13 cellular contexts compared by ENCODE assay signal in the genomic region with DNA sequence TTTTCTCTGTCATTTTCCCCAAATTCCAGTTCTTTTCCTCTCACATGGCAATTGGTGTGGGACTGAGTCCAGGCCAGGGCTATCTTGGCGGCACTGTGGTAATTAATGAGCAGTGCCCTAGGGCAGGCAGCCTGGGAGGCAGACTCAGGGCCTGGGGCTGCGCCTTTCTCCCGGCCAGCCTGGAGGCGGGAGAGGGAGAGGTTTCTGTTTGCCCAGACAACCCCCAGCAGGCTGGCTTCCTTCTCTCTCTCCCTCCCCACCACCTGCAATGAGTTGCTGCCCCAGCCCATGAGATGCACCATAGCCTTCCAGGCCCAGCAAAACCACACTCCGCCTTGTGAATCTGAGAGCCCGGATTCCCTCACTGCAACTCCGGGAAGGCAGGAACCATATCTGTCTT. TPM values are rescaled to one million over a fixed set of nuclear protein-coding genes. Genes with fewer than 3 reads are reported as not detected.
DNase-seq lines count a peak whose midpoint lies in the region; ATAC-seq, FAIRE-seq and TF ChIP-seq lines count a peak whose summit lies in the region.
"Had no signal": no experiment of that assay in that cellular context is flagged by ENCODE, and none has a peak within 500 bp of the region (broad histone marks: within the 10 kb centered on the region; RNA-seq: fewer than 3 reads in every experiment).

No MANE protein-coding gene starts in this region.

- H3K36me3 ChIP-seq in naive thymus-derived CD4-positive, alpha-beta T cell (ENCODE audit: control insufficient read depth in 2 of 3, insufficient read depth in 3 of 3, low read length in 3 of 3) = no peaks in the 10 kb centered on the region
- H3K36me3 ChIP-seq in SJCRH30 (no peaks in the 10 kb centered on the region), tibial artery (no peaks in the 10 kb centered on the region)
- H3K36me3 ChIP-seq: gastroesophageal sphincter, transverse colon had no signal

- no peak for ATAC-seq in CD4-positive, alpha-beta T cell (ENCODE audit: poor library complexity)
- ATAC-seq in naive thymus-derived CD4-positive, alpha-beta T cell = no peak
- ATAC-seq: gastroesophageal sphincter had no signal

- peak overlapping the region; percentile 97 for H3K27ac Mint-ChIP-seq in CD4-positive, alpha-beta T cell
- H3K27ac Mint-ChIP-seq in activated T-helper 1 cell treated with anti-CD3 and anti-CD28 coated beads, Interleukin-12 subunit alpha, Interleukin-12 subunit beta, Interleukin-2, Interleukin-4 antibody, amounts not matched to agents 30 ng/mL and 10 ng/mL and 1 ng/mL, durations not matched to agents 14 hours and 24 hours and 36 hours = peak overlapping the region; percentile 92
- H3K27ac Mint-ChIP-seq in naive thymus-derived CD4-positive, alpha-beta T cell = peak overlapping the region; percentile 92 to 99 (median 97)
- H3K27ac Mint-ChIP-seq: nephron had no signal

- H3K4me1 Mint-ChIP-seq in CD4-positive, alpha-beta T cell (ENCODE audit: low read depth) = peaks cover 87% of the 10 kb centered on the region
- peaks cover 57% of the 10 kb centered on the region for H3K4me1 Mint-ChIP-seq in activated T-helper 1 cell treated with anti-CD3 and anti-CD28 coated beads, Interleukin-12 subunit alpha, Interleukin-12 subunit beta, Interleukin-2, Interleukin-4 antibody, amounts not matched to agents 30 ng/mL and 10 ng/mL and 1 ng/mL, durations not matched to agents 14 hours and 24 hours and 36 hours (ENCODE audit: low read depth)
- peaks cover 59 to 96% (median 93%) of the 10 kb centered on the region in 7 donors for H3K4me1 Mint-ChIP-seq in naive thymus-derived CD4-positive, alpha-beta T cell

- peak overlapping the region; percentile 55 for H3K4me3 ChIP-seq in naive thymus-derived CD4-positive, alpha-beta T cell (ENCODE audit: low read length)
- H3K4me3 ChIP-seq in SJCRH30 (no peak overlapping the region), tibial artery (no peak overlapping the region)
- H3K4me3 ChIP-seq: gastroesophageal sphincter, transverse colon had no signal

- no peak for TF ChIP-seq POLR2A in GM12892 (IDR thresholded peaks at IDR 0.05; ENCODE audit: low read depth, low read length)

- no peak for TF ChIP-seq CTCF in CD4-positive, alpha-beta T cell (IDR thresholded peaks at IDR 0.05)
- TF ChIP-seq CTCF in tibial artery (IDR thresholded peaks at IDR 0.05) = no peak

- CTCF ChIA-PET in CD4-positive, alpha-beta T cell (lab: Charles Lee) = interaction anchor here (6.6 kb wide), 1 partner anchor 11 kb away, joined by 101 read pairs; the partner anchor contains the start of gene CCDC167
- CTCF ChIA-PET in naive thymus-derived CD4-positive, alpha-beta T cell (lab: Charles Lee) = interaction anchor here (3.2 to 3.9 kb wide), 2 partner anchors 23 to 29 kb away, joined by 15 to 20 read pairs; no protein-coding TSS in a partner anchor

- H3K4me3 Mint-ChIP-seq in CD4-positive, alpha-beta T cell = peak overlapping the region; percentile 83
- H3K4me3 Mint-ChIP-seq in activated T-helper 1 cell treated with anti-CD3 and anti-CD28 coated beads, Interleukin-12 subunit alpha, Interleukin-12 subunit beta, Interleukin-2, Interleukin-4 antibody, amounts not matched to agents 30 ng/mL and 10 ng/mL and 1 ng/mL, durations not matched to agents 14 hours and 24 hours and 36 hours = peak overlapping the region; percentile 67
- peak overlapping the region; percentile 75 to 93 (median 84) for H3K4me3 Mint-ChIP-seq in naive thymus-derived CD4-positive, alpha-beta T cell

- no peaks in the 10 kb centered on the region for H3K27me3 ChIP-seq in CD4-positive, alpha-beta T cell (ENCODE audit: control insufficient read depth, insufficient read depth, low read length)
- H3K27me3 ChIP-seq in naive thymus-derived CD4-positive, alpha-beta T cell (ENCODE audit: control insufficient read depth in 2 of 2, insufficient read depth in 2 of 2, low read length in 2 of 2) = no peaks in the 10 kb centered on the region
- H3K27me3 ChIP-seq in SJCRH30 (peaks cover 23% of the 10 kb centered on the region), tibial artery (peaks cover 0 to 47% of the 10 kb centered on the region in 2 donors)

- intact Hi-C loops in CD4-positive, alpha-beta T cell (cut with DNase I, micrococcal nuclease) = loop anchor here (5.0 kb wide), 5 partner anchors 33 to 1788 kb away; no protein-coding TSS in a partner anchor
- intact Hi-C loops in activated T-helper 1 cell treated with anti-CD3 and anti-CD28 coated beads, Interleukin-12 subunit alpha, Interleukin-12 subunit beta, Interleukin-2, Interleukin-4 antibody, amounts not matched to agents 30 ng/mL and 10 ng/mL and 1 ng/mL, durations not matched to agents 14 hours and 24 hours and 36 hours (cut with micrococcal nuclease) = loop anchor here (1.0 kb wide), 1 partner anchor 82 kb away; the partner anchor contains the start of gene CMTR1
- intact Hi-C loops in naive thymus-derived CD4-positive, alpha-beta T cell (cut with micrococcal nuclease) = loop anchor here in 1 of 2 donors (5.0 to 10.0 kb wide), 2 partner anchors 343 to 1070 kb away; partner anchors contain the start of genes KCTD20, PIM1 and PXT1
- intact Hi-C loops in tibial artery (cut with DNase I; ENCODE audit: low total_unique reads) = no loop called here

- H3K9me3 Mint-ChIP-seq in CD4-positive, alpha-beta T cell = no peaks in the 10 kb centered on the region
- no peaks in the 10 kb centered on the region for H3K9me3 Mint-ChIP-seq in activated T-helper 1 cell treated with anti-CD3 and anti-CD28 coated beads, Interleukin-12 subunit alpha, Interleukin-12 subunit beta, Interleukin-2, Interleukin-4 antibody, amounts not matched to agents 30 ng/mL and 10 ng/mL and 1 ng/mL, durations not matched to agents 14 hours and 24 hours and 36 hours
- H3K9me3 Mint-ChIP-seq in naive thymus-derived CD4-positive, alpha-beta T cell = peaks cover 0 to under 1% (median 0%) of the 10 kb centered on the region in 11 donors
- H3K9me3 Mint-ChIP-seq: nephron had no signal

- H3K27me3 Mint-ChIP-seq in CD4-positive, alpha-beta T cell = no peaks in the 10 kb centered on the region
- peaks cover 9% of the 10 kb centered on the region for H3K27me3 Mint-ChIP-seq in activated T-helper 1 cell treated with anti-CD3 and anti-CD28 coated beads, Interleukin-12 subunit alpha, Interleukin-12 subunit beta, Interleukin-2, Interleukin-4 antibody, amounts not matched to agents 30 ng/mL and 10 ng/mL and 1 ng/mL, durations not matched to agents 14 hours and 24 hours and 36 hours (ENCODE audit: insufficient read depth)
- H3K27me3 Mint-ChIP-seq in naive thymus-derived CD4-positive, alpha-beta T cell = no peaks in the 10 kb centered on the region

- H3K27ac ChIP-seq in CD4-positive, alpha-beta T cell (ENCODE audit: low read depth, low read length) = peak overlapping the region; percentile 100
- peak overlapping the region; percentile 97 for H3K27ac ChIP-seq in naive thymus-derived CD4-positive, alpha-beta T cell (ENCODE audit: low read depth, low read length)
- H3K27ac ChIP-seq in SJCRH30 (no peak overlapping the region), tibial artery (no peak overlapping the region)

- POLR2A ChIA-PET in CD4-positive, alpha-beta T cell (lab: Charles Lee) = interaction anchor here (7.2 kb wide), 1 partner anchor 11 kb away, joined by 330 read pairs; the partner anchor contains the start of gene CCDC167
- POLR2A ChIA-PET in naive thymus-derived CD4-positive, alpha-beta T cell (lab: Charles Lee) = interaction anchor here (0.6 to 12.3 kb wide), 4 partner anchors 10 to 116 kb away, joined by 3 to 376 read pairs (median 8); partner anchors contain the start of genes CCDC167 and CMTR1

- DNase-seq in CD4-positive, alpha-beta T cell = peak in 1 of 10 experiments; percentile 31
- DNase-seq in GM12892 (ENCODE audit: insufficient read length) (no peak), SJCRH30 (no peak), NCI-H1930 (lab: John Stamatoyannopoulos, UW) (no peak), tibial artery (no peak), SKM-1 (lab: John Stamatoyannopoulos, UW; ENCODE audit: unreplicated experiment) (no peak)
- no peak for DNase-seq in activated T-helper 1 cell treated with anti-CD3 and anti-CD28 coated beads, Interleukin-12 subunit alpha, Interleukin-12 subunit beta, Interleukin-2, Interleukin-4 antibody, amounts not matched to agents 30 ng/mL and 10 ng/mL and 1 ng/mL, durations not matched to agents 14 hours and 24 hours and 36 hours (ENCODE audit: low spot score)
- DNase-seq in naive thymus-derived CD4-positive, alpha-beta T cell = no peak
- DNase-seq: aorta, kidney glomerular epithelial cell, transverse colon had no signal

- H3K4me1 ChIP-seq in naive thymus-derived CD4-positive, alpha-beta T cell (ENCODE audit: control insufficient read depth in 2 of 2, insufficient read depth in 2 of 2, low read length in 2 of 2) = peaks cover 73 to 81% of the 10 kb centered on the region in 2 donors
- H3K4me1 ChIP-seq in SJCRH30 (peaks cover 27% of the 10 kb centered on the region), tibial artery (peaks cover 0 to 16% (median 0%) of the 10 kb centered on the region in 4 donors)

- H3K36me3 Mint-ChIP-seq in CD4-positive, alpha-beta T cell (ENCODE audit: low read depth) = peaks cover 20% of the 10 kb centered on the region
- H3K36me3 Mint-ChIP-seq in activated T-helper 1 cell treated with anti-CD3 and anti-CD28 coated beads, Interleukin-12 subunit alpha, Interleukin-12 subunit beta, Interleukin-2, Interleukin-4 antibody, amounts not matched to agents 30 ng/mL and 10 ng/mL and 1 ng/mL, durations not matched to agents 14 hours and 24 hours and 36 hours (ENCODE audit: low read depth) = no peaks in the 10 kb centered on the region
- H3K36me3 Mint-ChIP-seq in naive thymus-derived CD4-positive, alpha-beta T cell = peaks cover 0 to 6% (median 0%) of the 10 kb centered on the region in 5 donors

- FAIRE-seq in GM12892 (lab: Jason Lieb, UNC) = peak; percentile 14

- H3K9me3 ChIP-seq in CD4-positive, alpha-beta T cell (ENCODE audit: control insufficient read depth, low read length) = no peaks in the 10 kb centered on the region
- H3K9me3 ChIP-seq in naive thymus-derived CD4-positive, alpha-beta T cell (ENCODE audit: control insufficient read depth in 2 of 3, low read length in 3 of 3) = no peaks in the 10 kb centered on the region
- no peaks in the 10 kb centered on the region for H3K9me3 ChIP-seq in SJCRH30 (replicated peaks)
- H3K9me3 ChIP-seq in tibial artery = no peaks in the 10 kb centered on the region
- H3K9me3 ChIP-seq: gastroesophageal sphincter, transverse colon had no signal

RNA-seq across cellular contexts. Expression of gene CCDC167, which starts 15.1 kb away (rescaled TPM):
- total RNA-seq in CD4-positive, alpha-beta T cell = 1 to 10 TPM; 7.3 to 8.0 TPM
- 128 TPM for polyA plus RNA-seq in GM12892 (2012; ENCODE audit: missing spikeins)
- total RNA-seq in activated T-helper 1 cell treated with anti-CD3 and anti-CD28 coated beads, Interleukin-12 subunit alpha, Interleukin-12 subunit beta, Interleukin-2, Interleukin-4 antibody, amounts not matched to agents 30 ng/mL and 10 ng/mL and 1 ng/mL, durations not matched to agents 14 hours and 24 hours and 36 hours = 66.6 and 72.4 TPM in 2 replicates
- total RNA-seq in naive thymus-derived CD4-positive, alpha-beta T cell = 10 to 100 TPM; 13.8 to 55.1 (median 18.0) TPM
- 10 to 100 TPM; 94.0 to 95.5 TPM for polyA plus RNA-seq in naive thymus-derived CD4-positive, alpha-beta T cell
- 29.0 and 34.1 TPM in 2 replicates for total RNA-seq in SJCRH30 (2014; rRNA removed; shearing (Covaris generic))

Comparison
In these comparisons a context has a peak if more than half of its experiments do, and no peak if none do; other contexts are left out.
1. H3K27ac ChIP-seq: peak in CD4-positive, alpha-beta T cell (single experiment) and naive thymus-derived CD4-positive, alpha-beta T cell (single experiment); none in SJCRH30 (single experiment) and tibial artery (0 of 2).
2. Peak in every context shown above with its lines, with median percentiles within 50 percentile points of each other: H3K27ac Mint-ChIP-seq and H3K4me3 Mint-ChIP-seq.